Comparison of ENCODE assay signal across 12 cellular contexts in genomic region chr2:109335586-109336266, GRCh38.
DNase-seq lines count a peak whose midpoint lies in the region; ATAC-seq and TF ChIP-seq lines count a peak whose summit lies in the region.
"Had no signal": no experiment of that assay in that cellular context is flagged by ENCODE, and none has a peak within 500 bp of the region (broad histone marks: within the 10 kb centered on the region; RNA-seq: fewer than 3 reads in every experiment).

No MANE protein-coding gene starts in this region.

- H3K4me1 Mint-ChIP-seq in activated T-helper 17 cell treated with anti-CD3 and anti-CD28 coated beads, Interleukin-2, amount 50 U/mL, for 72 hours, result peaks cover 13% of the 10 kb centered on the region

- no peak overlapping the region for H2AFZ ChIP-seq in hepatocyte
- H2AFZ ChIP-seq: parathyroid adenoma had no signal

- WGBS in hepatocyte (ENCODE audit: low lambda C conversion rate, missing lambda C conversion rate), result 47% methylated on average over 13 of the region's 13 CpGs
- 3% methylated on average over 13 of the region's 13 CpGs for WGBS in aorta, 2 donors
- 30 to 64% methylated on average over 13 of the region's 13 CpGs for WGBS in sigmoid colon, 2 donors

- no peaks in the 10 kb centered on the region for H3K36me3 Mint-ChIP-seq in activated T-helper 17 cell treated with anti-CD3 and anti-CD28 coated beads, Interleukin-2, amount 50 U/mL, for 72 hours (ENCODE audit: low read depth)

- peak overlapping the region; percentile 57 for H3K27ac ChIP-seq in hepatocyte
- H3K27ac ChIP-seq in aorta (ENCODE audit: low read depth in 1 of 2, low read length in 2 of 2), result no peak overlapping the region
- H3K27ac ChIP-seq in sigmoid colon, result no peak overlapping the region
- H3K27ac ChIP-seq: HL-60, parathyroid adenoma had no signal

- no peak for TF ChIP-seq POLR2A in sigmoid colon (IDR thresholded peaks at IDR 0.05)

- peaks cover 21% of the 10 kb centered on the region for H3K27me3 Mint-ChIP-seq in activated T-helper 17 cell treated with anti-CD3 and anti-CD28 coated beads, Interleukin-2, amount 50 U/mL, for 72 hours

- H3K79me2 ChIP-seq in hepatocyte, result no peaks in the 10 kb centered on the region
- H3K79me2 ChIP-seq: parathyroid adenoma had no signal

- peak overlapping the region; percentile 46 for H3K4me2 ChIP-seq in hepatocyte

- H3K27me3 ChIP-seq in hepatocyte (no peaks in the 10 kb centered on the region), aorta (ENCODE audit: control insufficient read depth in 1 of 2, insufficient read depth in 2 of 2, low read length in 1 of 2) (no peaks in the 10 kb centered on the region), sigmoid colon (no peaks in the 10 kb centered on the region)

- H4K20me1 ChIP-seq in hepatocyte (ENCODE audit: insufficient read depth, poor library complexity, severe bottlenecking), result no peaks in the 10 kb centered on the region

- no peaks in the 10 kb centered on the region for H3K9me3 Mint-ChIP-seq in activated T-helper 17 cell treated with anti-CD3 and anti-CD28 coated beads, Interleukin-2, amount 50 U/mL, for 72 hours

- TF ChIP-seq EP300 in sigmoid colon (IDR thresholded peaks at IDR 0.05), result no peak

- peak; percentile 58 for DNase-seq in AG08396 (ENCODE audit: low spot score)
- DNase-seq in HS-27A (ENCODE audit: low read depth), result peak; percentile 96
- no peak for DNase-seq in hepatocyte (ENCODE audit: low spot score)
- no peak for DNase-seq in hippocampal formation (lab: John Stamatoyannopoulos, UW)
- DNase-seq in aorta, result no peak
- no peak for DNase-seq in HUDEP-2 (lab: John Stamatoyannopoulos, UW; ENCODE audit: unreplicated experiment in 76 of 76)
- no peak for DNase-seq in sigmoid colon
- DNase-seq: DMS53, NCI-H69 had no signal

- peak overlapping the region; percentile 20 for H3K4me3 Mint-ChIP-seq in activated T-helper 17 cell treated with anti-CD3 and anti-CD28 coated beads, Interleukin-2, amount 50 U/mL, for 72 hours

- no peaks in the 10 kb centered on the region for H3K9me2 ChIP-seq in hepatocyte (replicated peaks; ENCODE audit: insufficient read depth)

- no peak overlapping the region for H3K4me3 ChIP-seq in hepatocyte
- H3K4me3 ChIP-seq in aorta (ENCODE audit: low read length in 2 of 2), result no peak overlapping the region
- no peak overlapping the region for H3K4me3 ChIP-seq in sigmoid colon

- H3K36me3 ChIP-seq in hepatocyte (replicated peaks; ENCODE audit: insufficient read depth, low read depth) (no peaks in the 10 kb centered on the region), aorta (ENCODE audit: control insufficient read depth in 1 of 2, insufficient read depth in 2 of 2, low read length in 1 of 2) (no peaks in the 10 kb centered on the region), sigmoid colon (no peaks in the 10 kb centered on the region)

- H3K9me3 ChIP-seq in hepatocyte (ENCODE audit: low read depth) (no peaks in the 10 kb centered on the region), aorta (ENCODE audit: control insufficient read depth, low read length) (no peaks in the 10 kb centered on the region), sigmoid colon (no peaks in the 10 kb centered on the region)

- intact Hi-C loops in aorta (cut with DNase I) (no loop called here), sigmoid colon (cut with DNase I) (no loop called here)

- TF ChIP-seq CTCF in hepatocyte (IDR thresholded peaks at IDR 0.05; ENCODE audit: poor library complexity), result no peak
- no peak for TF ChIP-seq CTCF in sigmoid colon (IDR thresholded peaks at IDR 0.05)

- ATAC-seq in activated T-helper 17 cell treated with anti-CD3 and anti-CD28 coated beads, Interleukin-2, amount 50 U/mL, for 72 hours (replicated peaks), result peak; percentile 82
- no peak for ATAC-seq in aorta (ENCODE audit: low FRiP score)

- peak overlapping the region; percentile 44 for H3K27ac Mint-ChIP-seq in activated T-helper 17 cell treated with anti-CD3 and anti-CD28 coated beads, Interleukin-2, amount 50 U/mL, for 72 hours

- peaks cover 24% of the 10 kb centered on the region for H3K4me1 ChIP-seq in hepatocyte (ENCODE audit: insufficient read depth)
- no peaks in the 10 kb centered on the region for H3K4me1 ChIP-seq in aorta (ENCODE audit: control insufficient read depth in 1 of 2, insufficient read depth in 2 of 2, low read length in 2 of 2)
- H3K4me1 ChIP-seq in sigmoid colon, result peaks cover 0 to 24% (median 17%) of the 10 kb centered on the region in 4 donors

Comparison
In these comparisons a context has a peak if more than half of its experiments do, and no peak if none do; other contexts are left out.
1. DNase-seq: peak in AG08396 (single experiment) and HS-27A (single experiment); none in hepatocyte (single experiment), hippocampal formation (0 of 2), aorta (0 of 2), HUDEP-2 (0 of 76) and sigmoid colon (single experiment).